ENCODE assay signal across 19 cellular contexts in genomic region chr2:21642647-21643046, GRCh38.
A peak's percentile ranks its signal among the peaks of the same experiment; 100 is the strongest.
DNase-seq lines count a peak whose midpoint lies in the region; ATAC-seq and TF ChIP-seq lines count a peak whose summit lies in the region.
"Had no signal": no experiment of that assay in that cellular context is flagged by ENCODE, and none has a peak within 500 bp of the region (broad histone marks: within the 10 kb centered on the region; RNA-seq: fewer than 3 reads in every experiment).

No MANE protein-coding gene starts in this region.

- no peak for TF ChIP-seq CTCF in AG04450 (IDR thresholded peaks at IDR 0.05; ENCODE audit: low read depth, low read length)

- H3K27ac ChIP-seq in AG04450 (ENCODE audit: low read depth, low read length) = peak overlapping the region; percentile 31
- no peak overlapping the region for H3K27ac ChIP-seq in caudate nucleus (ENCODE audit: low read depth, low read length)
- H3K27ac ChIP-seq: psoas muscle, suprapubic skin, uterus had no signal

- POLR2A ChIA-PET in AG04450 (lab: Yijun Ruan, JAX) = no interaction called here

- DNase-seq in AG04450 (ENCODE audit: low read depth, low spot score) (no peak), H7 (peak; percentile 26), amniotic epithelial cell (ENCODE audit: low read depth) (peak; percentile 17), iPS-NIHi7 (ENCODE audit: extremely low spot score) (peak; percentile 53), caudate nucleus (lab: John Stamatoyannopoulos, UW) (no peak)
- DNase-seq in activated CD4-positive, alpha-beta T cell treated with anti-CD3 and anti-CD28 coated beads for 4 hours = no peak
- DNase-seq: activated CD4-positive, alpha-beta T cell treated with anti-CD3 and anti-CD28 coated beads for 1 hour; activated T-cell treated with anti-CD3 and anti-CD28 coated beads, Interleukin-2, amount 50 U/mL, for 1 hour; CD4-positive, CD25-positive, alpha-beta regulatory T cell; cortex of kidney; GDM1; NCI-H510A treated with DMSO at 0.1 percent for 48 hours; psoas muscle; SHP77; uterus had no signal

- CTCF ChIA-PET in AG04450 (lab: Charles Lee) = no interaction called here

- ATAC-seq in HG02642 (IDR thresholded peaks at IDR 0.05; ENCODE audit: poor library complexity, unreplicated experiment) (no peak), HG03565 (IDR thresholded peaks at IDR 0.05; ENCODE audit: unreplicated experiment) (no peak)
- ATAC-seq: psoas muscle; stimulated activated memory B cell treated with anti-CD40 and anti-IgM and Interleukin-4, amounts not matched to agents 10 μg/mL and 1 μg/mL and 100 μg/mL, for 72 hours had no signal

- no peak overlapping the region for H3K4me3 ChIP-seq in AG04450 (ENCODE audit: low read depth, low read length)
- H3K4me3 ChIP-seq in H7 (ENCODE audit: insufficient read depth, low read depth, low read length) = no peak overlapping the region
- H3K4me3 ChIP-seq: psoas muscle, suprapubic skin, uterus had no signal

- H3K27me3 ChIP-seq in AG04450 (ENCODE audit: control insufficient read depth, insufficient read depth, low read length) (no peaks in the 10 kb centered on the region), H7 (ENCODE audit: control insufficient read depth, insufficient read depth, low read length) (no peaks in the 10 kb centered on the region; the same call in 1 of the 2 replicates)
- H3K27me3 ChIP-seq: suprapubic skin, uterus had no signal

- no peaks in the 10 kb centered on the region for H3K9me3 ChIP-seq in AG04450 (ENCODE audit: control insufficient read depth, insufficient read depth, low read length)
- H3K9me3 ChIP-seq: psoas muscle, suprapubic skin, uterus had no signal

- no peaks in the 10 kb centered on the region for H3K36me3 ChIP-seq in H7 (replicated peaks; ENCODE audit: control insufficient read depth, insufficient read depth, low read length)
- H3K36me3 ChIP-seq: suprapubic skin, uterus had no signal

Comparison
In these comparisons a context has a peak if more than half of its experiments do, and no peak if none do; other contexts are left out.
1. DNase-seq: peak in H7 (single experiment), amniotic epithelial cell (single experiment) and iPS-NIHi7 (single experiment); none in AG04450 (single experiment), activated CD4-positive, alpha-beta T cell treated with anti-CD3 and anti-CD28 coated beads for 4 hours (0 of 2) and caudate nucleus (0 of 61).